15 cellular contexts compared by ENCODE assay signal in genomic region chr3:197961582-197961945, GRCh38. TPM values are rescaled to one million over a fixed set of nuclear protein-coding genes. Genes with fewer than 3 reads are reported as not detected.
DNase-seq lines count a peak whose midpoint lies in the region; ATAC-seq and TF ChIP-seq lines count a peak whose summit lies in the region.
"Had no signal": no experiment of that assay in that cellular context is flagged by ENCODE, and none has a peak within 500 bp of the region (broad histone marks: within the 10 kb centered on the region; RNA-seq: fewer than 3 reads in every experiment).

No MANE protein-coding gene starts in this region.

- no peaks in the 10 kb centered on the region for H3K27me3 ChIP-seq in CD4-positive, alpha-beta T cell (ENCODE audit: control insufficient read depth, insufficient read depth, low read length)
- H3K27me3 ChIP-seq in HCT116 (ENCODE audit: insufficient read depth, low read length) (no peaks in the 10 kb centered on the region), muscle layer of duodenum (ENCODE audit: low read depth, low read length) (no peaks in the 10 kb centered on the region)
- H3K27me3 ChIP-seq: gastroesophageal sphincter, stomach had no signal

- no peaks in the 10 kb centered on the region for H3K9me3 Mint-ChIP-seq in CD4-positive, alpha-beta T cell
- H3K9me3 Mint-ChIP-seq in activated CD4-positive, alpha-beta memory T cell treated with anti-CD3 and anti-CD28 coated beads for 36 hours, result no peaks in the 10 kb centered on the region

- POLR2A ChIA-PET in CD4-positive, alpha-beta T cell (lab: Charles Lee), result interaction anchor here (1.4 to 5.1 kb wide), 2 partner anchors 9 to 12 kb away, joined by 4 to 41 read pairs; partner anchors contain the start of gene RPL35A
- POLR2A ChIA-PET in HCT116 (lab: Charles Lee), result interaction anchor here (1.6 kb wide), 1 partner anchor 8 kb away, joined by 4 read pairs; no protein-coding TSS in a partner anchor
- POLR2A ChIA-PET in activated CD4-positive, alpha-beta memory T cell treated with anti-CD3 and anti-CD28 coated beads for 36 hours (lab: Charles Lee), result interaction anchor here (0.8 to 2.2 kb wide), 3 partner anchors 9 to 118 kb away, joined by 3 to 8 read pairs (median 3); no protein-coding TSS in a partner anchor

- H3K9me3 ChIP-seq in CD4-positive, alpha-beta T cell (ENCODE audit: control insufficient read depth, low read length), result no peaks in the 10 kb centered on the region
- H3K9me3 ChIP-seq in HCT116 (ENCODE audit: control insufficient read depth in 1 of 2, insufficient read depth in 1 of 2, low read depth in 1 of 2, low read length in 2 of 2), result peaks cover 0 to 2% of the 10 kb centered on the region in 2 experiments; a peak in 1 of 4 replicates
- H3K9me3 ChIP-seq in muscle layer of duodenum (ENCODE audit: control insufficient read depth in 1 of 2, low read length in 2 of 2), result no peaks in the 10 kb centered on the region
- H3K9me3 ChIP-seq: gastroesophageal sphincter, stomach had no signal

- ATAC-seq in CD4-positive, alpha-beta T cell (ENCODE audit: poor library complexity), result no peak
- ATAC-seq in HCT116, result no peak
- ATAC-seq: gastroesophageal sphincter, left cardiac atrium had no signal

- H4K20me1 ChIP-seq in HCT116 (ENCODE audit: insufficient read depth), result 0 out of 2 replicates have a peak, but pooled peaks cover 3% of the 10 kb centered on the region

- TF ChIP-seq POLR2A in HCT116 (IDR thresholded peaks at IDR 0.05; ENCODE audit: borderline replicate concordance, extremely low read depth, insufficient read depth, insufficient read length), result no peak

- no peak overlapping the region for H3K27ac ChIP-seq in CD4-positive, alpha-beta T cell (ENCODE audit: low read depth, low read length)
- H3K27ac ChIP-seq in HCT116 (ENCODE audit: low read depth, low read length) (no peak overlapping the region), muscle layer of duodenum (ENCODE audit: low read length) (peak overlapping the region; percentile 83)
- H3K27ac ChIP-seq: WERI-Rb-1 had no signal

- peaks cover 0 to 4% of the 10 kb centered on the region in 2 experiments; a peak in 2 of 4 replicates for H3K36me3 ChIP-seq in HCT116 (ENCODE audit: control insufficient read depth in 1 of 2, insufficient read depth in 2 of 2, low read length in 2 of 2)
- H3K36me3 ChIP-seq in muscle layer of duodenum (ENCODE audit: control insufficient read depth in 1 of 2, insufficient read depth in 2 of 2, low read length in 2 of 2), result peaks cover 0 to 12% of the 10 kb centered on the region in 2 donors
- H3K36me3 ChIP-seq: WERI-Rb-1 had no signal

- CTCF ChIA-PET in CD4-positive, alpha-beta T cell (lab: Charles Lee), result interaction anchor here (1.1 to 1.2 kb wide), 3 partner anchors 14 to 119 kb away, joined by 3 to 4 read pairs (median 3); no protein-coding TSS in a partner anchor
- CTCF ChIA-PET in HCT116 (lab: Charles Lee), result no interaction called here
- CTCF ChIA-PET in activated CD4-positive, alpha-beta memory T cell treated with anti-CD3 and anti-CD28 coated beads for 36 hours (lab: Charles Lee), result interaction anchor here (0.6 to 2.8 kb wide), 3 partner anchors 11 to 119 kb away, joined by 4 to 14 read pairs (median 11); no protein-coding TSS in a partner anchor

- no peak overlapping the region for H3K4me3 ChIP-seq in HCT116 (replicated peaks in 1 of 2; ENCODE audit: low read depth in 1 of 2, low read length in 2 of 2)
- peak overlapping the region in 1 of 2 donors; percentile 89 for H3K4me3 ChIP-seq in muscle layer of duodenum (ENCODE audit: low read depth in 1 of 2, low read length in 2 of 2)

- peak overlapping the region; percentile 94; the same call in 1 of the 2 replicates for H3K4me2 ChIP-seq in HCT116 (ENCODE audit: low read length)

- intact Hi-C loops in CD4-positive, alpha-beta T cell (cut with DNase I, micrococcal nuclease), result no loop called here
- intact Hi-C loops in HCT116 (cut with micrococcal nuclease) (loop anchor here (10.0 kb wide), 1 partner anchor 123 kb away; no protein-coding TSS in a partner anchor), cardiac septum (cut with DNase I) (no loop called here)
- intact Hi-C loops in activated CD4-positive, alpha-beta memory T cell treated with anti-CD3 and anti-CD28 coated beads for 36 hours (cut with micrococcal nuclease), result loop anchor here (2.0 kb wide), 1 partner anchor 119 kb away; no protein-coding TSS in a partner anchor

- no peak for DNase-seq in CD4-positive, alpha-beta T cell
- DNase-seq in HCT116 (ENCODE audit: low read depth, low spot score) (no peak), cardiac septum (ENCODE audit: low spot score) (no peak), NCI-H774 (lab: John Stamatoyannopoulos, UW) (no peak), globus pallidus (ENCODE audit: low spot score) (no peak)
- no peak for DNase-seq in activated CD4-positive, alpha-beta memory T cell treated with anti-CD3 and anti-CD28 coated beads for 36 hours
- DNase-seq: activated naive CD4-positive, alpha-beta T cell treated with Interleukin-2 at 50 U/mL for 16 hours; DMS 273 treated with DMSO at 0.1 percent for 48 hours; left cardiac atrium; NCI-H2171; stimulated activated CD4-positive, alpha-beta T cell treated with anti-CD3 and anti-CD28 coated beads, Interleukin-2, amount 100 ng/mL, for 24 hours; stomach; WERI-Rb-1 had no signal

- no peaks in the 10 kb centered on the region for H3K79me2 ChIP-seq in HCT116 (ENCODE audit: insufficient read depth, low read length)

- H3K4me1 ChIP-seq in HCT116 (ENCODE audit: control insufficient read depth in 1 of 2, insufficient read depth in 2 of 2, low read length in 2 of 2) (peaks cover 13 to 31% of the 10 kb centered on the region in 2 experiments), muscle layer of duodenum (ENCODE audit: control insufficient read depth in 1 of 2, insufficient read depth in 2 of 2, low read length in 2 of 2) (peaks cover 6 to 26% of the 10 kb centered on the region in 2 donors)

- H3K4me3 Mint-ChIP-seq in CD4-positive, alpha-beta T cell, result peak overlapping the region; percentile 90
- peak overlapping the region; percentile 86 for H3K4me3 Mint-ChIP-seq in activated CD4-positive, alpha-beta memory T cell treated with anti-CD3 and anti-CD28 coated beads for 36 hours

- H3K9me2 ChIP-seq in HCT116 (ENCODE audit: insufficient read depth), result no peaks in the 10 kb centered on the region

- peaks cover 46% of the 10 kb centered on the region for H3K4me1 Mint-ChIP-seq in CD4-positive, alpha-beta T cell (ENCODE audit: low read depth)
- H3K4me1 Mint-ChIP-seq in activated CD4-positive, alpha-beta memory T cell treated with anti-CD3 and anti-CD28 coated beads for 36 hours (ENCODE audit: low read depth), result peaks cover 52% of the 10 kb centered on the region

- no peak overlapping the region for H2AFZ ChIP-seq in HCT116 (ENCODE audit: low read depth, low read length, poor library complexity, severe bottlenecking)

- H3K36me3 Mint-ChIP-seq in CD4-positive, alpha-beta T cell (ENCODE audit: low read depth), result peaks cover 26% of the 10 kb centered on the region
- H3K36me3 Mint-ChIP-seq in activated CD4-positive, alpha-beta memory T cell treated with anti-CD3 and anti-CD28 coated beads for 36 hours, result peaks cover 15% of the 10 kb centered on the region

- RAD21 ChIA-PET in HCT116 (lab: Charles Lee; ENCODE audit: low non-redundant PET in 1 of 2, low total read pairs in 2 of 2, uncharacterized antibody in 2 of 2, unreplicated experiment in 2 of 2), result no interaction called here

- no peak for TF ChIP-seq CTCF in CD4-positive, alpha-beta T cell (IDR thresholded peaks at IDR 0.05)
- TF ChIP-seq CTCF in HCT116 (IDR thresholded peaks at IDR 0.05 in 2 of 3, conservative IDR thresholded peaks at IDR 0.05 in 1 of 3; ENCODE audit: borderline replicate concordance in 1 of 3, insufficient read depth in 1 of 3, low read depth in 2 of 3, low read length in 2 of 3), result no peak

- BruUV-seq in HCT116 (replicated peaks; lab: Mats Ljungman, UMichigan), result no TSS peak

- H3K9ac ChIP-seq in HCT116 (ENCODE audit: low read length), result no peak overlapping the region

- peak overlapping the region; percentile 95 for H3K27ac Mint-ChIP-seq in CD4-positive, alpha-beta T cell
- no peak overlapping the region for H3K27ac Mint-ChIP-seq in activated CD4-positive, alpha-beta memory T cell treated with anti-CD3 and anti-CD28 coated beads for 36 hours

- TF ChIP-seq RAD21 in HCT116 (IDR thresholded peaks at IDR 0.05; ENCODE audit: low read depth), result no peak

- H3K27me3 Mint-ChIP-seq in CD4-positive, alpha-beta T cell, result no peaks in the 10 kb centered on the region
- no peaks in the 10 kb centered on the region for H3K27me3 Mint-ChIP-seq in activated CD4-positive, alpha-beta memory T cell treated with anti-CD3 and anti-CD28 coated beads for 36 hours

TF ChIP-seq in HCT116, 20 proteins besides CTCF, POLR2A, EP300 and RAD21:
- no peak for TF ChIP-seq MAX (IDR thresholded peaks at IDR 0.05)
- TF ChIP-seq JUND (IDR thresholded peaks at IDR 0.05), result no peak
- no peak for TF ChIP-seq EZH2phosphoT487 (IDR thresholded peaks at IDR 0.05; ENCODE audit: borderline replicate concordance)
- no peak for TF ChIP-seq SP1 (IDR thresholded peaks at IDR 0.05; ENCODE audit: low read depth)
- no peak for TF ChIP-seq ELF1 (IDR thresholded peaks at IDR 0.05; ENCODE audit: borderline replicate concordance, low read depth)
- TF ChIP-seq YY1 (IDR thresholded peaks at IDR 0.05; ENCODE audit: extremely low read depth, insufficient replicate concordance, low read depth, low read length), result no peak
- TF ChIP-seq ATF3 (IDR thresholded peaks at IDR 0.05), result no peak
- no peak for TF ChIP-seq FOSL1 (IDR thresholded peaks at IDR 0.05; ENCODE audit: low read depth)
- no peak for TF ChIP-seq EZH2 (IDR thresholded peaks at IDR 0.05)
- TF ChIP-seq ZFX (IDR thresholded peaks at IDR 0.05), result no peak

RNA-seq across cellular contexts. Expression of gene LMLN, which starts 1.5 kb away (rescaled TPM):
- total RNA-seq in CD4-positive, alpha-beta T cell, result 1 to 10 TPM; 3.5 to 3.6 TPM
- total RNA-seq in HCT116 (2021; ENCODE audit: unreplicated experiment) (7.2 TPM), cardiac septum (10.1 TPM)
- polyA plus RNA-seq in HCT116 (2012), result 2.9 and 3.5 TPM in 2 replicates
- total RNA-seq in activated CD4-positive, alpha-beta memory T cell treated with anti-CD3 and anti-CD28 coated beads for 36 hours, result 1 to 10 TPM; 3.6 to 3.8 TPM

RNA-seq across cellular contexts. Expression of gene RPL35A, which starts 11.6 kb away (rescaled TPM):
- 1,000 to 10,000 TPM; 2,199 to 2,238 TPM for total RNA-seq in CD4-positive, alpha-beta T cell
- total RNA-seq in HCT116 (2021; ENCODE audit: unreplicated experiment) (1,465 TPM), cardiac septum (563 TPM)
- polyA plus RNA-seq in HCT116 (2012), result 1,622 and 1,968 TPM in 2 replicates
- 1,000 to 10,000 TPM; 1,575 to 1,587 TPM for total RNA-seq in activated CD4-positive, alpha-beta memory T cell treated with anti-CD3 and anti-CD28 coated beads for 36 hours

Comparison
In these comparisons a context has a peak if more than half of its experiments do, and no peak if none do; other contexts are left out.
1. intact Hi-C loops: an anchor here in HCT116 (10.0 kb wide) and activated CD4-positive, alpha-beta memory T cell treated with anti-CD3 and anti-CD28 coated beads for 36 hours (2.0 kb wide); none called in CD4-positive, alpha-beta T cell and cardiac septum.